In genomic region chr10:121556448-121556847, GRCh38 we compare ENCODE assay signal across 24 cellular contexts. TPM values are rescaled to one million over a fixed set of nuclear protein-coding genes. Genes with fewer than 3 reads are reported as not detected.
"Had no signal": no experiment of that assay in that cellular context is flagged by ENCODE, and none has a peak within 500 bp of the region (broad histone marks: within the 10 kb centered on the region; RNA-seq: fewer than 3 reads in every experiment).

No MANE protein-coding gene starts in this region.

- H3K9me3 Mint-ChIP-seq: activated B cell treated with CpG ODN at 0.5 μM for 24 hours; activated T-cell treated with anti-CD3 and anti-CD28 coated beads, Interleukin-2, amount 50 U/mL, for 72 hours; central memory CD8-positive, alpha-beta T cell had no signal

- H3K27ac ChIP-seq: neutrophil, upper lobe of right lung had no signal

- H3K4me3 Mint-ChIP-seq: activated B cell treated with CpG ODN at 0.5 μM for 24 hours; activated CD8-positive, alpha-beta T cell treated with anti-CD3 and anti-CD28 coated beads for 36 hours; activated naive CD8-positive, alpha-beta T cell; activated T-cell treated with anti-CD3 and anti-CD28 coated beads, Interleukin-2, amount 50 U/mL, for 72 hours; central memory CD8-positive, alpha-beta T cell; naive thymus-derived CD4-positive, alpha-beta T cell had no signal

- H3K4me3 ChIP-seq: body of pancreas, upper lobe of right lung had no signal

- DNase-seq: activated B cell treated with CpG ODN at 0.5 μM for 24 hours; activated CD4-positive, alpha-beta T cell treated with anti-CD3 and anti-CD28 coated beads for 48 hours; activated CD8-positive, alpha-beta memory T cell treated with anti-CD3 and anti-CD28 coated beads, Interleukin-2, amount 50 U/mL, for 4 hours; activated CD8-positive, alpha-beta T cell treated with anti-CD3 and anti-CD28 coated beads for 36 hours; activated gamma-delta T cell treated with Interleukin-2 at 50 U/mL for 16 hours; activated T-cell treated with anti-CD3 and anti-CD28 coated beads, Interleukin-2, amount 50 U/mL, for 72 hours; amniotic stem cell; body of pancreas; cortex of kidney; effector memory CD4-positive, alpha-beta T cell; foreskin melanocyte; head of caudate nucleus; left cardiac atrium; naive thymus-derived CD4-positive, alpha-beta T cell; retina; stimulated activated CD4-positive, alpha-beta T cell treated with anti-CD3 and anti-CD28 coated beads, Interleukin-4, amount 100 ng/mL, for 24 hours; stimulated activated CD8-positive, alpha-beta memory T cell treated with anti-CD3 and anti-CD28 coated beads, Interleukin-4, amount 100 ng/mL, for 48 hours; stimulated activated naive CD4-positive, alpha-beta T cell treated with Interleukin-2 at 50 U/mL for 16 hours; SW 1271; upper lobe of right lung had no signal

- H3K27me3 ChIP-seq: body of pancreas, upper lobe of right lung had no signal

- H3K27me3 Mint-ChIP-seq: activated B cell treated with CpG ODN at 0.5 μM for 24 hours; activated naive CD8-positive, alpha-beta T cell; central memory CD8-positive, alpha-beta T cell had no signal

- H3K27ac Mint-ChIP-seq: activated B cell treated with CpG ODN at 0.5 μM for 24 hours; activated CD8-positive, alpha-beta T cell treated with anti-CD3 and anti-CD28 coated beads for 36 hours; activated naive CD8-positive, alpha-beta T cell; activated T-cell treated with anti-CD3 and anti-CD28 coated beads, Interleukin-2, amount 50 U/mL, for 72 hours; naive thymus-derived CD4-positive, alpha-beta T cell had no signal

- H3K4me1 Mint-ChIP-seq: activated B cell treated with CpG ODN at 0.5 μM for 24 hours; central memory CD8-positive, alpha-beta T cell; naive thymus-derived CD4-positive, alpha-beta T cell had no signal

- ATAC-seq: activated CD8-positive, alpha-beta T cell treated with anti-CD3 and anti-CD28 coated beads for 36 hours; activated T-cell treated with anti-CD3 and anti-CD28 coated beads, Interleukin-2, amount 50 U/mL, for 72 hours; body of pancreas; left cardiac atrium; naive thymus-derived CD4-positive, alpha-beta T cell; upper lobe of right lung had no signal

- H3K9me3 ChIP-seq: body of pancreas, neutrophil, upper lobe of right lung had no signal

- H3K36me3 Mint-ChIP-seq: activated naive CD8-positive, alpha-beta T cell; naive thymus-derived CD4-positive, alpha-beta T cell had no signal

- H3K36me3 ChIP-seq: neutrophil, upper lobe of right lung had no signal

RNA-seq across cellular contexts. Expression of gene FGFR2, which starts 41.8 kb away (rescaled TPM):
- total RNA-seq: activated B cell treated with CpG ODN at 0.5 μM for 24 hours; activated CD8-positive, alpha-beta T cell treated with anti-CD3 and anti-CD28 coated beads for 36 hours; activated T-cell treated with anti-CD3 and anti-CD28 coated beads, Interleukin-2, amount 50 U/mL, for 72 hours; mononuclear cell had no signal
- polyA plus RNA-seq: naive thymus-derived CD4-positive, alpha-beta T cell had no signal
